ENCODE assay signal across 8 cellular contexts in genomic region chr4:73653695-73654106, GRCh38. TPM values are rescaled to one million over a fixed set of nuclear protein-coding genes. Genes with fewer than 3 reads are reported as not detected.
DNase-seq lines count a peak whose midpoint lies in the region; ATAC-seq and TF ChIP-seq lines count a peak whose summit lies in the region.

No MANE protein-coding gene starts in this region.

- no peaks in the 10 kb centered on the region for H3K4me1 ChIP-seq in mucosa of descending colon (ENCODE audit: low read depth)

- H3K27ac ChIP-seq in dorsolateral prefrontal cortex, result peak overlapping the region in 14 of 59 donors; percentile 18 to 62 (median 47)

- ATAC-seq in GM21825 (IDR thresholded peaks at IDR 0.05; ENCODE audit: unreplicated experiment), result peak; percentile 66
- ATAC-seq in mucosa of descending colon, result peak; percentile 88

- no peaks in the 10 kb centered on the region for H3K36me3 ChIP-seq in mucosa of descending colon (ENCODE audit: low read depth)

- H3K27me3 ChIP-seq in dorsolateral prefrontal cortex, result peaks cover 0 to 6% (median 0%) of the 10 kb centered on the region in 45 donors

- intact Hi-C loops in dorsolateral prefrontal cortex (cut with DNase I) (loop anchor here (5.0 to 10.0 kb wide), 4 partner anchors 61 to 339 kb away; no protein-coding TSS in a partner anchor), mucosa of descending colon (cut with DNase I, micrococcal nuclease) (loop anchor here (5.0 kb wide), 2 partner anchors 61 to 81 kb away; no protein-coding TSS in a partner anchor)

- H3K4me3 ChIP-seq in dorsolateral prefrontal cortex (peak overlapping the region in 1 of 59 donors; percentile 5), mucosa of descending colon (no peak overlapping the region)

- DNase-seq in stimulated activated CD4-positive, alpha-beta T cell treated with anti-CD3 and anti-CD28 coated beads, Interleukin-15, amount 100 ng/mL, for 24 hours, result peak; percentile 5
- DNase-seq in stimulated activated CD4-positive, alpha-beta T cell treated with anti-CD3 and anti-CD28 coated beads, Interleukin-1b, Interleukin-23, amount 100 ng/mL, for 48 hours, result no peak
- DNase-seq in Kasumi-1 (lab: John Stamatoyannopoulos, UW), result peak; percentile 22 to 63
- peak; percentile 5 for DNase-seq in OCI-M2 (lab: John Stamatoyannopoulos, UW; ENCODE audit: unreplicated experiment)
- DNase-seq in dorsolateral prefrontal cortex, result peak in 2 of 10 donors; percentile 39 to 40
- DNase-seq in mucosa of descending colon, result peak in 1 of 3 donors; percentile 50
- no peak for DNase-seq in central memory CD4-positive, alpha-beta T cell

- no peaks in the 10 kb centered on the region for H3K9me3 ChIP-seq in mucosa of descending colon

- TF ChIP-seq CTCF in dorsolateral prefrontal cortex (IDR thresholded peaks at IDR 0.05 in 54 of 56, conservative IDR thresholded peaks at IDR 0.05 in 2 of 56; ENCODE audit: low read depth in 1 of 56, partially characterized antibody in 56 of 56) (peak; percentile 60 to 92 (median 80)), mucosa of descending colon (IDR thresholded peaks at IDR 0.05) (no peak)

RNA-seq across cellular contexts. Expression of gene RASSF6, which starts 33.5 kb away (rescaled TPM):
- under 1 TPM in 22 of 120 experiments, not detected in 98; 0.06 to 0.72 (median 0.13) TPM for total RNA-seq in dorsolateral prefrontal cortex
- 10 to 100 TPM; 15.1 to 41.1 (median 27.1) TPM for total RNA-seq in mucosa of descending colon

Comparison
In these comparisons a context has a peak if more than half of its experiments do, and no peak if none do; other contexts are left out.
1. DNase-seq: peak in stimulated activated CD4-positive, alpha-beta T cell treated with anti-CD3 and anti-CD28 coated beads, Interleukin-15, amount 100 ng/mL, for 24 hours (single experiment), Kasumi-1 (2 of 2) and OCI-M2 (single experiment); none in stimulated activated CD4-positive, alpha-beta T cell treated with anti-CD3 and anti-CD28 coated beads, Interleukin-1b, Interleukin-23, amount 100 ng/mL, for 48 hours (single experiment) and central memory CD4-positive, alpha-beta T cell (single experiment).
2. RNA of gene RASSF6, which starts 33.5 kb away (total RNA-seq): 15.1 to 41.1 TPM in mucosa of descending colon; 0.06 to 0.72 TPM in dorsolateral prefrontal cortex; every median in the first group is over 4 times any median in the second.